11 cellular contexts compared by ENCODE assay signal in the genomic region with DNA sequence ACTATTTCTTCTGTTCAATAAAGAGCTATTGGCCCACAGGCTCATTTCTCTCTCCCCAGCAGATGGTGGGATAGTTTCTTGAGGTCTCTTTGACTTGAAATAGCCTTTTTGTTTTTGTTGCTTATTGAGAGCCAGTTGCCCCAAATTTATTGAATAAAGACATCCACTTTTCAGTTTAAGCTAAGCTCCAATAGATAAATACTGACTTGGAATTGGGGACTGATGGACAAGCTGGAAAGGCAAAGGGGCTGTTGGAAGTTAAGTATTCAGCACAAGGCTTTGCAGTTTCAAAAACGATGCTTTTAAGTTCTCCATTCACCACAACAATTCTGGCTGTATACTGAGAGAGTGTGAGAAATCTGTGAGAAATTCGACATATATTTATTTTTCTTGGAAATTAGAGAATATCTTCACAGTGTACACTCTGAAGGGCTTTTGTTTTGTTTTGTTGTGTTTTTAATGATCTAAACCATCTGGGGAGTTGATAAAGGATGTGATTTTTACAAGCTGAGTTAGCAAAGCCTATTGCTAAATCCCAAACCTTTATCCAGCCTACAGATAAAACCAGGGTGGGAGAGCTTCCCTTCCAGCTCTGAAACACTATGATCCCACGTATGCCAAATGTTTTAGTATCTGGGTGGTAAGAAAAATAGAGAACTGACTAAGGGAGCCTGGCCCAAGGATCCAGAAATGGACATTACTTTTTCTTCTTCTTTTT.
A peak's percentile ranks its signal among the peaks of the same experiment; 100 is the strongest.
DNase-seq lines count a peak whose midpoint lies in the region; ATAC-seq and TF ChIP-seq lines count a peak whose summit lies in the region.
"Had no signal": no experiment of that assay in that cellular context is flagged by ENCODE, and none has a peak within 500 bp of the region (broad histone marks: within the 10 kb centered on the region; RNA-seq: fewer than 3 reads in every experiment).

No MANE protein-coding gene starts in this region.

- 44 to 51% (median 47%) methylated on average over 3 of the region's 3 CpGs for WGBS in psoas muscle, 3 donors

- no peaks in the 10 kb centered on the region for H4K20me1 ChIP-seq in DND-41 (ENCODE audit: insufficient read depth, low read length)

- no peak overlapping the region for H3K9ac ChIP-seq in DND-41 (ENCODE audit: low read depth, low read length)

- H3K4me3 ChIP-seq in DND-41 (ENCODE audit: low read depth in 1 of 2, low read length in 2 of 2) (no peak overlapping the region), psoas muscle (no peak overlapping the region), upper lobe of right lung (no peak overlapping the region)
- H3K4me3 ChIP-seq: skin epidermis had no signal

- H3K9me3 ChIP-seq in DND-41 (ENCODE audit: insufficient read depth, low read length, severe bottlenecking) = no peaks in the 10 kb centered on the region
- H3K9me3 ChIP-seq in psoas muscle = no peaks in the 10 kb centered on the region
- no peaks in the 10 kb centered on the region for H3K9me3 ChIP-seq in upper lobe of right lung

- H3K27me3 ChIP-seq in DND-41 (ENCODE audit: insufficient read depth, low read length, poor library complexity) (no peaks in the 10 kb centered on the region), psoas muscle (ENCODE audit: insufficient read depth in 3 of 3, low read length in 2 of 3) (no peaks in the 10 kb centered on the region), upper lobe of right lung (no peaks in the 10 kb centered on the region)

- no peaks in the 10 kb centered on the region for H3K79me2 ChIP-seq in DND-41 (ENCODE audit: insufficient read depth, low read length)

- H3K27ac ChIP-seq in DND-41 (ENCODE audit: low read length) (no peak overlapping the region), angular gyrus (ENCODE audit: low read depth, low read length) (peak overlapping the region; percentile 82), psoas muscle (peak overlapping the region; percentile 43), upper lobe of right lung (no peak overlapping the region)

- H3K4me2 ChIP-seq in DND-41 (ENCODE audit: insufficient read depth, low read length) = peak overlapping the region; percentile 45; the same call in 1 of the 2 replicates

- H3K4me1 ChIP-seq in DND-41 (ENCODE audit: insufficient read depth, low read length) = peaks cover 13% of the 10 kb centered on the region
- peaks cover 20% of the 10 kb centered on the region for H3K4me1 ChIP-seq in psoas muscle
- H3K4me1 ChIP-seq in upper lobe of right lung = peaks cover 13% of the 10 kb centered on the region

- ATAC-seq in DND-41 (ENCODE audit: insufficient read depth, low read depth) (no peak), Right ventricle myocardium superior (ENCODE audit: poor library complexity) (peak; percentile 67), psoas muscle (peak in 2 of 4 donors; percentile 25 to 33), HG03159 (IDR thresholded peaks at IDR 0.05; ENCODE audit: unreplicated experiment) (no peak), upper lobe of right lung (no peak)

- H2AFZ ChIP-seq in DND-41 (ENCODE audit: low read depth, low read length) = peak overlapping the region; percentile 39; the same call in 1 of the 2 replicates

- intact Hi-C loops in Right ventricle myocardium superior (cut with DNase I) = no loop called here
- intact Hi-C loops in psoas muscle (cut with DNase I) = loop anchor here in 1 of 2 donors (10.0 kb wide), 1 partner anchor 55 kb away; no protein-coding TSS in a partner anchor
- intact Hi-C loops in upper lobe of right lung (cut with DNase I) = no loop called here

- TF ChIP-seq CTCF in DND-41 (IDR thresholded peaks at IDR 0.05; ENCODE audit: borderline replicate concordance, extremely low read depth, low read length, poor library complexity, severe bottlenecking) (no peak), psoas muscle (IDR thresholded peaks at IDR 0.05) (no peak), upper lobe of right lung (IDR thresholded peaks at IDR 0.05) (no peak)

- H3K36me3 ChIP-seq in DND-41 (ENCODE audit: insufficient read depth, low read length) (no peaks in the 10 kb centered on the region), psoas muscle (ENCODE audit: insufficient read depth in 1 of 2, low read depth in 1 of 2) (no peaks in the 10 kb centered on the region), upper lobe of right lung (no peaks in the 10 kb centered on the region)

- DNase-seq in DND-41 (no peak), Right ventricle myocardium superior (no peak), psoas muscle (no peak), upper lobe of right lung (no peak), LoVo (ENCODE audit: low spot score) (no peak)
- DNase-seq in activated naive CD4-positive, alpha-beta T cell treated with anti-CD3 and anti-CD28 coated beads, Interleukin-2, amount 50 U/mL, for 16 hours = no peak
- DNase-seq: activated CD4-positive, alpha-beta T cell treated with anti-CD3 and anti-CD28 coated beads for 1 hour; cortex of kidney had no signal

Comparison
In these comparisons a context has a peak if more than half of its experiments do, and no peak if none do; other contexts are left out.
1. H3K27ac ChIP-seq: peak in angular gyrus (single experiment) and psoas muscle (single experiment); none in DND-41 (single experiment) and upper lobe of right lung (single experiment).